13 cellular contexts compared by ENCODE assay signal in genomic region chr12:108313236-108313608, GRCh38. TPM values are rescaled to one million over a fixed set of nuclear protein-coding genes. Genes with fewer than 3 reads are reported as not detected.
DNase-seq lines count a peak whose midpoint lies in the region; ATAC-seq and TF ChIP-seq lines count a peak whose summit lies in the region.
"Had no signal": no experiment of that assay in that cellular context is flagged by ENCODE, and none has a peak within 500 bp of the region (broad histone marks: within the 10 kb centered on the region; RNA-seq: fewer than 3 reads in every experiment).

No MANE protein-coding gene starts in this region.

- H3K9ac ChIP-seq in smooth muscle cell (ENCODE audit: low read depth) = no peak overlapping the region

- intact Hi-C loops in activated CD8-positive, alpha-beta T cell treated with anti-CD3 and anti-CD28 coated beads for 36 hours (cut with micrococcal nuclease) = no loop called here

- WGBS in smooth muscle cell (ENCODE audit: low lambda C conversion rate) = 25% methylated on average over 3 of the region's 3 CpGs

- peak overlapping the region; percentile 79; the same call in 1 of the 2 replicates for H3K27ac Mint-ChIP-seq in GM23338
- H3K27ac Mint-ChIP-seq in activated CD8-positive, alpha-beta T cell treated with anti-CD3 and anti-CD28 coated beads for 36 hours = peak overlapping the region; percentile 67
- peak overlapping the region; percentile 86 to 97 (median 96) for H3K27ac Mint-ChIP-seq in immature natural killer cell

- H3K27me3 Mint-ChIP-seq in GM23338 (ENCODE audit: insufficient read depth, low read depth, poor library complexity) (peaks cover 3% of the 10 kb centered on the region), immature natural killer cell (ENCODE audit: low read depth in 3 of 3) (peaks cover 0 to 1% (median 0%) of the 10 kb centered on the region in 3 donors)
- no peaks in the 10 kb centered on the region for H3K27me3 Mint-ChIP-seq in activated CD8-positive, alpha-beta T cell treated with anti-CD3 and anti-CD28 coated beads for 36 hours

- H3K4me2 ChIP-seq in GM23338 (0 out of 2 replicates have a peak overlapping the region, but pooled peaks have one; percentile 43), smooth muscle cell (peak overlapping the region; percentile 26)

- H3K4me3 ChIP-seq in GM23338 (no peak overlapping the region), smooth muscle cell (no peak overlapping the region)
- H3K4me3 ChIP-seq: prostate gland had no signal

- TF ChIP-seq CTCF in GM23338 (conservative IDR thresholded peaks at IDR 0.05; ENCODE audit: low read depth in 2 of 2) (no peak), smooth muscle cell (IDR thresholded peaks at IDR 0.05; ENCODE audit: borderline replicate concordance, insufficient read depth, poor library complexity, severe bottlenecking) (no peak), GM20000 (IDR thresholded peaks at IDR 0.05; ENCODE audit: extremely low read depth, missing control alignments) (no peak)
- TF ChIP-seq CTCF in activated CD8-positive, alpha-beta T cell treated with anti-CD3 and anti-CD28 coated beads for 36 hours (IDR thresholded peaks at IDR 0.05) = no peak

- H3K79me2 ChIP-seq in GM23338 (replicated peaks; ENCODE audit: insufficient read depth) (no peaks in the 10 kb centered on the region), smooth muscle cell (ENCODE audit: low read depth) (peaks cover 51% of the 10 kb centered on the region)

- H2AFZ ChIP-seq in GM23338 = peak overlapping the region; percentile 14; the same call in 1 of the 2 replicates
- no peak overlapping the region for H2AFZ ChIP-seq in smooth muscle cell (ENCODE audit: low read depth)

- H3K9me2 ChIP-seq in GM23338 (ENCODE audit: insufficient read depth) = peaks cover 13% of the 10 kb centered on the region

- POLR2A ChIA-PET in activated CD8-positive, alpha-beta T cell treated with anti-CD3 and anti-CD28 coated beads for 36 hours (lab: Charles Lee) = interaction anchor here (1.3 kb wide), 1 partner anchor 11 kb away, joined by 3 read pairs; no protein-coding TSS in a partner anchor

- ATAC-seq in GM23338 (no peak), GM18907 (IDR thresholded peaks at IDR 0.05; ENCODE audit: unreplicated experiment) (no peak)
- no peak for ATAC-seq in activated CD8-positive, alpha-beta T cell treated with anti-CD3 and anti-CD28 coated beads for 36 hours

- DNase-seq in GM23338 (ENCODE audit: low spot score) = no peak
- DNase-seq in activated CD8-positive, alpha-beta T cell treated with anti-CD3 and anti-CD28 coated beads for 36 hours = no peak
- DNase-seq in immature natural killer cell = no peak
- DNase-seq in smooth muscle cell (lab: John Stamatoyannopoulos, UW; ENCODE audit: unreplicated experiment) = no peak
- no peak for DNase-seq in GM20000 (ENCODE audit: low spot score)
- DNase-seq in SW480 (ENCODE audit: low spot score) = no peak
- DNase-seq in SIG-M5 treated with dmso at 0.1 percent for 504 hours (lab: John Stamatoyannopoulos, UW; ENCODE audit: unreplicated experiment) = no peak
- DNase-seq: DMS 273 treated with DMSO at 0.1 percent for 48 hours; effector CD4-positive, alpha-beta T cell; NCI-H2171 had no signal

- H3F3A ChIP-seq in GM23338 (replicated peaks; ENCODE audit: low read depth) (0 out of 2 replicates have a peak, but pooled peaks cover 5% of the 10 kb centered on the region), smooth muscle cell (ENCODE audit: low read depth) (peaks cover 37% of the 10 kb centered on the region)

- H3K4me3 Mint-ChIP-seq in GM23338 = no peak overlapping the region
- no peak overlapping the region for H3K4me3 Mint-ChIP-seq in activated CD8-positive, alpha-beta T cell treated with anti-CD3 and anti-CD28 coated beads for 36 hours
- H3K4me3 Mint-ChIP-seq in immature natural killer cell = peak overlapping the region; percentile 75 to 87 (median 86)

- no peaks in the 10 kb centered on the region for H4K20me1 ChIP-seq in GM23338 (replicated peaks; ENCODE audit: insufficient read depth)
- H4K20me1 ChIP-seq in smooth muscle cell (ENCODE audit: low read depth) = no peaks in the 10 kb centered on the region

- no peaks in the 10 kb centered on the region for H3K9me3 ChIP-seq in smooth muscle cell (replicated peaks; ENCODE audit: low read depth)
- H3K9me3 ChIP-seq: prostate gland had no signal

- H3K36me3 ChIP-seq in GM23338 (ENCODE audit: insufficient read depth) (no peaks in the 10 kb centered on the region), smooth muscle cell (ENCODE audit: low read depth) (no peaks in the 10 kb centered on the region)
- H3K36me3 ChIP-seq: prostate gland had no signal

- H3K36me3 Mint-ChIP-seq in GM23338 (ENCODE audit: low read depth) (no peaks in the 10 kb centered on the region), immature natural killer cell (peaks cover 19 to 34% (median 29%) of the 10 kb centered on the region in 3 donors)
- H3K36me3 Mint-ChIP-seq in activated CD8-positive, alpha-beta T cell treated with anti-CD3 and anti-CD28 coated beads for 36 hours (ENCODE audit: low read depth) = no peaks in the 10 kb centered on the region

- H3K4me1 Mint-ChIP-seq in GM23338 (peaks cover 34% of the 10 kb centered on the region), immature natural killer cell (peaks cover 89 to 100% of the 10 kb centered on the region in 2 donors)
- H3K4me1 Mint-ChIP-seq in activated CD8-positive, alpha-beta T cell treated with anti-CD3 and anti-CD28 coated beads for 36 hours (ENCODE audit: low read depth) = peaks cover 33% of the 10 kb centered on the region

- H3K27me3 ChIP-seq in GM23338 (ENCODE audit: insufficient read depth) (no peaks in the 10 kb centered on the region), smooth muscle cell (ENCODE audit: low read depth) (no peaks in the 10 kb centered on the region)

- H3K27ac ChIP-seq in GM23338 (ENCODE audit: low read depth) = no peak overlapping the region
- H3K27ac ChIP-seq in smooth muscle cell (ENCODE audit: low read depth) = peak overlapping the region; percentile 99

- CTCF ChIA-PET in activated CD8-positive, alpha-beta T cell treated with anti-CD3 and anti-CD28 coated beads for 36 hours (lab: Charles Lee) = interaction anchor here (1.2 to 1.7 kb wide), 4 partner anchors 10 to 199 kb away, joined by 3 to 5 read pairs (median 4); no protein-coding TSS in a partner anchor

- peaks cover 33% of the 10 kb centered on the region for H3K4me1 ChIP-seq in GM23338 (ENCODE audit: insufficient read depth)
- H3K4me1 ChIP-seq in smooth muscle cell (ENCODE audit: low read depth) = peaks cover 7% of the 10 kb centered on the region
- H3K4me1 ChIP-seq: prostate gland had no signal

- H3K9me3 Mint-ChIP-seq in GM23338 = no peaks in the 10 kb centered on the region
- H3K9me3 Mint-ChIP-seq in activated CD8-positive, alpha-beta T cell treated with anti-CD3 and anti-CD28 coated beads for 36 hours = no peaks in the 10 kb centered on the region
- H3K9me3 Mint-ChIP-seq in immature natural killer cell = no peaks in the 10 kb centered on the region

TF ChIP-seq in GM23338, 12 proteins besides CTCF, POLR2A, EP300 and RAD21:
- TF ChIP-seq ZNF114 (CRISPR knock-in tag; IDR thresholded peaks at IDR 0.05) = no peak

RNA-seq across cellular contexts. Expression of gene CMKLR1, which starts 25.9 kb away (rescaled TPM):
- 1.6 and 2.6 TPM in 2 replicates for total RNA-seq in GM23338 (2014; rRNA removed; shearing (Covaris generic))
- 0.40 and 0.71 TPM in 2 replicates for polyA plus RNA-seq in GM23338 (2016; fragmentation: Nextera tagmentation; extraction: Ambion mirVana)
- not detected for total RNA-seq in activated CD8-positive, alpha-beta T cell treated with anti-CD3 and anti-CD28 coated beads for 36 hours
- 10 to 100 TPM; 32.5 to 83.7 (median 49.6) TPM for polyA plus RNA-seq in immature natural killer cell
- 294 and 312 TPM in 2 replicates for total RNA-seq in smooth muscle cell
- polyA plus RNA-seq in smooth muscle cell = 111 and 179 TPM in 2 replicates
- total RNA-seq: T-helper 1 cell treated with Interleukin-12 subunit alpha and Interleukin-12 subunit beta and Interleukin-4 antibody, amounts not matched to agents 30 ng/mL and 1 ng/mL, for 36 hours had no signal

Comparison
In these comparisons a context has a peak if more than half of its experiments do, and no peak if none do; other contexts are left out.
1. H3K4me3 Mint-ChIP-seq: peak in immature natural killer cell (5 of 5); none in GM23338 (single experiment) and activated CD8-positive, alpha-beta T cell treated with anti-CD3 and anti-CD28 coated beads for 36 hours (single experiment).
2. RNA of gene CMKLR1, which starts 25.9 kb away (total RNA-seq): 294 to 312 TPM in smooth muscle cell; 1.6 to 2.6 TPM in GM23338 and not detected in activated CD8-positive, alpha-beta T cell treated with anti-CD3 and anti-CD28 coated beads for 36 hours; every median in the first group is over 10 times any median in the second.
3. Peak in every context shown above with its lines, with median percentiles within 50 percentile points of each other: H3K27ac Mint-ChIP-seq.